In the genomic region with DNA sequence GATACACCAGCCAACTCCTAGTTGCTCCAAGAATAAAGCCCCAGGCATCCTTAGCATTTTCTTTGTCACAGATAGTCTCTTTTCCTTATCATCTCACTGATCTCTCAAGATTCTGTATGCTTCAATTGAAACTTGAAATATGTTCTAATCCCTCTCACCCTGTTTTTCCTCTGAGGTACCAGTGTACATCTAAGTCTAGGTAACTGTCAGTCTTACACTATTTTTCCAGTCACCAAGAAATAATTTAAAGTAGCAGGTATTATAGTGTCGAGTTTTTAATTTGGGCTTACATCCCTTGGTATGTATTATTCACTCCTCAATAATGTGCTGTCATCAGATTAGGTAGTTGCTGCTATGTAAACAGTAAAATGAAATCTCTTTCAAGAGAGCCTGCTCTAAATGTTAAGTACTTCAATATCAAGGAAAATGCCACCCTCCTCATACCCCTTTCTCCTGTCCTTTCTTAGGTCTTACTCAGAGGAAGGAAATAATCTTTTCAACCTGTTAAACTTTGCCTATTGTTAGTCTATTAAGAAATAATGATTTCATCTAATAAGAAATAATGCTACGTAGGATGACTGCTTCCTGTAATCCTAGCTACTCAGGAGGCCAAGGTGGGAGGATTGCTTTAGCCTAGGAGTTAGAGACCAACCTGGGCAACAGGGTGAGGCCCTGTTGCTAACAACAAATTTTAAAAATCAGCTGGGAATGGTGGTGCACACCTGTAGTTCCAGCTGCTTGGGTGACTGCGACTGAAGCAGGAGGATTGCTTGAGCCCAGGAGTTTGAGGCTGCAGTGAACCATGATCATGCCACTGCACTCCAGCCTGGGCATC, we compare ENCODE assay signal across 15 cellular contexts. TPM values are rescaled to one million over a fixed set of nuclear protein-coding genes. Genes with fewer than 3 reads are reported as not detected.
A peak's percentile ranks its signal among the peaks of the same experiment; 100 is the strongest.
DNase-seq lines count a peak whose midpoint lies in the region; ATAC-seq, FAIRE-seq and TF ChIP-seq lines count a peak whose summit lies in the region.
"Had no signal": no experiment of that assay in that cellular context is flagged by ENCODE, and none has a peak within 500 bp of the region (broad histone marks: within the 10 kb centered on the region; RNA-seq: fewer than 3 reads in every experiment).

No MANE protein-coding gene starts in this region.

- H3K4me1 ChIP-seq in Panc1 (ENCODE audit: control insufficient read depth, insufficient read depth, low read length) (peaks cover 60% of the 10 kb centered on the region), pancreas (peaks cover 10 to 33% (median 28%) of the 10 kb centered on the region in 3 donors), uterus (peaks cover 0 to 22% of the 10 kb centered on the region in 2 donors)

- H3K36me3 ChIP-seq in Panc1 (ENCODE audit: control insufficient read depth, insufficient read depth, low read length) = peaks cover 4% of the 10 kb centered on the region; the same call in 1 of the 2 replicates
- no peaks in the 10 kb centered on the region for H3K36me3 ChIP-seq in pancreas
- no peaks in the 10 kb centered on the region for H3K36me3 ChIP-seq in uterus
- H3K36me3 ChIP-seq: neutrophil had no signal

- H3K27ac Mint-ChIP-seq in Calu3 (ENCODE audit: unreplicated experiment) = peak overlapping the region; percentile 70
- no peak overlapping the region for H3K27ac Mint-ChIP-seq in T-helper 17 cell
- H3K27ac Mint-ChIP-seq: activated T-helper 2 cell treated with anti-CD3 and anti-CD28 coated beads, Interferon-gamma antibody, Interleukin-2, Interleukin-4, amounts not matched to agents 10 μg/mL and 5 μg/mL and 100 μg/mL, durations not matched to agents 14 hours and 24 hours and 36 hours; stimulated activated memory B cell treated with anti-CD40 and anti-IgM and Interleukin-4, amounts not matched to agents 10 μg/mL and 1 μg/mL and 100 μg/mL, for 72 hours had no signal

- POLR2A ChIA-PET in Panc1 (lab: Charles Lee) = no interaction called here

- H3K4me3 ChIP-seq in Panc1 (ENCODE audit: low read depth in 2 of 2, low read length in 2 of 2) (no peak overlapping the region), pancreas (no peak overlapping the region), uterus (no peak overlapping the region)

- no peak for DNase-seq in Calu3
- DNase-seq in Panc1 (ENCODE audit: low read depth, low spot score) = peak; percentile 38
- DNase-seq in erythroblast (lab: John Stamatoyannopoulos, UW) = peak; percentile 30 to 41
- no peak for DNase-seq in pancreas
- no peak for DNase-seq in T-helper 17 cell
- no peak for DNase-seq in uterus
- no peak for DNase-seq in GM03348 (ENCODE audit: low spot score)
- DNase-seq: activated CD4-positive, alpha-beta T cell treated with anti-CD3 and anti-CD28 coated beads for 48 hours; central memory CD4-positive, alpha-beta T cell; islet precursor cell had no signal

- peaks cover 52% of the 10 kb centered on the region for H3K4me1 Mint-ChIP-seq in Calu3 (ENCODE audit: low read depth, unreplicated experiment)
- H3K4me1 Mint-ChIP-seq in T-helper 17 cell = peaks cover 26% of the 10 kb centered on the region

- H3K27me3 ChIP-seq in Panc1 (ENCODE audit: control insufficient read depth, insufficient read depth, low read length) = no peaks in the 10 kb centered on the region
- no peaks in the 10 kb centered on the region for H3K27me3 ChIP-seq in pancreas
- H3K27me3 ChIP-seq in uterus = no peaks in the 10 kb centered on the region
- H3K27me3 ChIP-seq: neutrophil had no signal

- TF ChIP-seq POLR2A in erythroblast (IDR thresholded peaks at IDR 0.05; ENCODE audit: low read length) (no peak), uterus (IDR thresholded peaks at IDR 0.05) (no peak)

- no TSS peak for BruUV-seq in Calu3 (replicated peaks; lab: Mats Ljungman, UMichigan)
- no TSS peak for BruUV-seq in Panc1 (replicated peaks; lab: Mats Ljungman, UMichigan)

- H3K27ac ChIP-seq in Panc1 (ENCODE audit: low read length) = peak overlapping the region; percentile 78
- H3K27ac ChIP-seq in pancreas = no peak overlapping the region
- peak overlapping the region in 1 of 2 donors; percentile 3 for H3K27ac ChIP-seq in uterus
- H3K27ac ChIP-seq: neutrophil had no signal

- 81 to 82% methylated on average over 3 of the region's 3 CpGs for WGBS in pancreas, 2 donors

- no peaks in the 10 kb centered on the region for H3K27me3 Mint-ChIP-seq in Calu3 (ENCODE audit: unreplicated experiment)
- H3K27me3 Mint-ChIP-seq in T-helper 17 cell = no peaks in the 10 kb centered on the region
- H3K27me3 Mint-ChIP-seq: stimulated activated memory B cell treated with anti-CD40 and anti-IgM and Interleukin-4, amounts not matched to agents 10 μg/mL and 1 μg/mL and 100 μg/mL, for 72 hours had no signal

- peaks cover 9% of the 10 kb centered on the region for H3K36me3 Mint-ChIP-seq in Calu3 (ENCODE audit: insufficient read depth, unreplicated experiment)
- H3K36me3 Mint-ChIP-seq in T-helper 17 cell (ENCODE audit: low read depth) = no peaks in the 10 kb centered on the region

- intact Hi-C loops in Calu3 (cut with micrococcal nuclease; ENCODE audit: unreplicated experiment) (no loop called here), Panc1 (cut with micrococcal nuclease; ENCODE audit: unreplicated experiment) (loop anchor here (5.0 kb wide), 1 partner anchor 36 kb away; no protein-coding TSS in a partner anchor), pancreas (cut with DNase I) (no loop called here), uterus (cut with DNase I; ENCODE audit: low total_unique reads) (no loop called here)

- no peak for FAIRE-seq in pancreas (lab: Jason Lieb, UNC)
- FAIRE-seq: D721Med had no signal

- in situ Hi-C loops in Panc1 (cut with HindIII; ENCODE audit: low pct_unique_long_range_greater_than_20kb, low sequenced_read_pairs) = no loop called here

- no peaks in the 10 kb centered on the region for H3K9me3 Mint-ChIP-seq in Calu3 (ENCODE audit: low read depth, unreplicated experiment)
- H3K9me3 Mint-ChIP-seq: activated T-helper 2 cell treated with anti-CD3 and anti-CD28 coated beads, Interferon-gamma antibody, Interleukin-2, Interleukin-4, amounts not matched to agents 10 μg/mL and 5 μg/mL and 100 μg/mL, durations not matched to agents 14 hours and 24 hours and 36 hours; stimulated activated memory B cell treated with anti-CD40 and anti-IgM and Interleukin-4, amounts not matched to agents 10 μg/mL and 1 μg/mL and 100 μg/mL, for 72 hours had no signal

- CTCF ChIA-PET in Calu3 (lab: Charles Lee) = no interaction called here
- CTCF ChIA-PET in Panc1 (lab: Charles Lee) = no interaction called here

- TF ChIP-seq CTCF in Calu3 (IDR thresholded peaks at IDR 0.05; ENCODE audit: unreplicated experiment) (no peak), Panc1 (IDR thresholded peaks at IDR 0.05) (no peak), pancreas (IDR thresholded peaks at IDR 0.05) (no peak), uterus (IDR thresholded peaks at IDR 0.05) (no peak)

- no peaks in the 10 kb centered on the region for H3K9me3 ChIP-seq in Panc1 (ENCODE audit: control insufficient read depth, insufficient read depth, low read depth, low read length)
- no peaks in the 10 kb centered on the region for H3K9me3 ChIP-seq in pancreas
- H3K9me3 ChIP-seq in T-helper 17 cell (ENCODE audit: control insufficient read depth, low read length, poor library complexity, severe bottlenecking) = no peaks in the 10 kb centered on the region
- no peaks in the 10 kb centered on the region for H3K9me3 ChIP-seq in uterus
- H3K9me3 ChIP-seq: neutrophil had no signal

- peak overlapping the region; percentile 10 for H3K4me3 Mint-ChIP-seq in Calu3 (ENCODE audit: low read depth, unreplicated experiment)
- H3K4me3 Mint-ChIP-seq in T-helper 17 cell = no peak overlapping the region
- H3K4me3 Mint-ChIP-seq: stimulated activated memory B cell treated with anti-CD40 and anti-IgM and Interleukin-4, amounts not matched to agents 10 μg/mL and 1 μg/mL and 100 μg/mL, for 72 hours had no signal

- peak; percentile 71 for ATAC-seq in Panc1
- peak in 3 of 4 donors; percentile 24 to 36 (median 29) for ATAC-seq in pancreas
- no peak for ATAC-seq in T-helper 17 cell
- ATAC-seq in HG02981 (IDR thresholded peaks at IDR 0.05; ENCODE audit: unreplicated experiment) = no peak
- ATAC-seq: stimulated activated memory B cell treated with anti-CD40 and anti-IgM and Interleukin-4, amounts not matched to agents 10 μg/mL and 1 μg/mL and 100 μg/mL, for 72 hours had no signal

RNA-seq across cellular contexts. Expression of gene TSC22D2, which starts 39.8 kb away (rescaled TPM):
- 40.9 and 49.7 TPM in 2 replicates for total RNA-seq in Calu3 (2022)
- 43.1 TPM for total RNA-seq in Panc1 (2021; ENCODE audit: unreplicated experiment)
- 16.4 TPM for polyA plus RNA-seq in Panc1 (2012; ENCODE audit: insufficient read length)
- total RNA-seq in pancreas = 10 to 100 TPM in 2 of 6 donors, 1 to 10 TPM in 4; 7.1 to 12.2 (median 7.9) TPM
- polyA plus RNA-seq in pancreas = 1 to 10 TPM; 5.9 to 8.0 TPM
- 10 to 100 TPM; 37.8 to 51.6 TPM for total RNA-seq in T-helper 17 cell
- 10 to 100 TPM; 11.8 to 60.5 (median 23.6) TPM for total RNA-seq in uterus

Comparison
In these comparisons a context has a peak if more than half of its experiments do, and no peak if none do; other contexts are left out.
1. DNase-seq: peak in Panc1 (single experiment) and erythroblast (2 of 2); none in Calu3 (single experiment), pancreas (0 of 6), T-helper 17 cell (0 of 3), uterus (0 of 2) and GM03348 (single experiment).
2. ATAC-seq: peak in Panc1 (single experiment) and pancreas (3 of 4); none in T-helper 17 cell (single experiment) and HG02981 (single experiment).